Comparison of ENCODE assay signal across 7 cellular contexts in the genomic region with DNA sequence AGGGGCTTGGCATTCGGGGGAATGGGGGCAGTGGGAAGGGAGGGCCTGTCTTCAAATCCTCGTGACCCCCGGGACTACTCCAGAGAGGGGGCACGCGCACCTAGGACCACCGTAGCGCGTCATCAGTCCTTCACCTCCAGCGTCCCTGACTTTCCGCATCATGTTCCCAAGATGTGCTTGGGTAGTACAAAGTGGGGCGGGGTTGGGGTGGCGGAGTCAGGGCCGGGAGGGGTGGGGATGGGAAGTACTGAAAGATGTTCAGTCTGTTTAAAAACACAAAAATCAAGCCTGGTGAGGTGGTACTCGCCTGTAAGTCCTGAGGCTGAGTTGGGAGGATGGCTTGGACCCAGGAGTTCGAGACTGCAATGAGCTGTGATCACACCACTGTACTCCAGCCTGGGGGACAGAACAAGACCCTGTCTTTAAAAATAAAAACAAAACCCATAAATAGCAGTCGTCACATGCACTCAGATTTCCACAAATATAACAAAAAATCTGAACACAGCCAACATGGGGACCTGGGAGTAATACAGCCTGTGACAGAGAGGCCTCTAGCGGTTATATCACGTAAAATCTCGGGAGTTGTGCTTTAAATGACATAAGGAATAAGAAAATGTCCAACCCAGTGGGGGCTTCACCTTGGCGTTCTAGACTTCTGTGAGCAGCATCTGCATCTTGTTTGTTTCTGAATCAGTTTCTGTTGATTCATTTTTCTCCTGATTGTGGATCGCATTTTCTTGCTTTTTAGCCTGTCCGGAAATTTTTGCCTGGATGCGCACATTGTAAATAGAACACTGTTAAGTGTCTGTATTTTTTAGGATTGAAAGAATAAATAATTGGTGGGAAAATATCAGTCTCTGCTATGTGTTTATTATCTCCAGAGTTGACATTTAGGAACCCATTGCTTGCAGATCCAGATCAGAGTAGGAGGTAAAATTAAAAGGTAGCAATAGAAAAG. TPM values are rescaled to one million over a fixed set of nuclear protein-coding genes. Genes with fewer than 3 reads are reported as not detected.
DNase-seq lines count a peak whose midpoint lies in the region; ATAC-seq and TF ChIP-seq lines count a peak whose summit lies in the region.

No MANE protein-coding gene starts in this region.

- TF ChIP-seq POLR2A in body of pancreas (IDR thresholded peaks at IDR 0.05): no peak
- TF ChIP-seq POLR2A in gastrocnemius medialis (IDR thresholded peaks at IDR 0.05): no peak

- WGBS in body of pancreas, 2 donors: 8 to 10% methylated on average over 21 to 23 of the region's 23 CpGs

- intact Hi-C loops in body of pancreas (cut with DNase I) (no loop called here), gastrocnemius medialis (cut with DNase I; ENCODE audit: low total_unique reads) (loop anchor here (1.0 to 10.0 kb wide), 6 partner anchors 24 to 220 kb away; partner anchors contain the start of genes KATNA1 and LATS1)

- H3K36me3 ChIP-seq in body of pancreas (replicated peaks in 1 of 2; ENCODE audit: insufficient read depth in 1 of 2, low read depth in 2 of 2): no peaks in the 10 kb centered on the region
- H3K36me3 ChIP-seq in iPS-15b (ENCODE audit: control insufficient read depth, insufficient read depth, low read length): no peaks in the 10 kb centered on the region
- H3K36me3 ChIP-seq in gastrocnemius medialis: no peaks in the 10 kb centered on the region

- no peaks in the 10 kb centered on the region for H3K27me3 ChIP-seq in body of pancreas
- peaks cover 20% of the 10 kb centered on the region for H3K27me3 ChIP-seq in iPS-15b (ENCODE audit: control insufficient read depth, insufficient read depth, low read length)
- no peaks in the 10 kb centered on the region for H3K27me3 ChIP-seq in gastrocnemius medialis

- DNase-seq in GM03348 (ENCODE audit: low spot score) (peak; percentile 74), Kasumi-1 (lab: John Stamatoyannopoulos, UW) (peak; percentile 87 to 89), RPMI8226 (peak; percentile 61), body of pancreas (peak; percentile 40 to 68 (median 54)), gastrocnemius medialis (no peak)

- ATAC-seq in body of pancreas (peak; percentile 25), gastrocnemius medialis (peak; percentile 40 to 45), GM18520 (IDR thresholded peaks at IDR 0.05; ENCODE audit: unreplicated experiment) (no peak)

- no peaks in the 10 kb centered on the region for H3K9me3 ChIP-seq in body of pancreas
- no peaks in the 10 kb centered on the region for H3K9me3 ChIP-seq in iPS-15b (ENCODE audit: control insufficient read depth, insufficient read depth, low read length)
- H3K9me3 ChIP-seq in gastrocnemius medialis: no peaks in the 10 kb centered on the region

- H3K9ac ChIP-seq in iPS-15b (ENCODE audit: low read depth, low read length): peak overlapping the region; percentile 37

- in situ Hi-C loops in gastrocnemius medialis (cut with MboI; ENCODE audit: low sequenced_read_pairs in 4 of 4): no loop called here

- H3K27ac ChIP-seq in body of pancreas (peak overlapping the region; percentile 97 to 99 (median 98)), gastrocnemius medialis (peak overlapping the region; percentile 87 to 96 (median 94))

- H3K4me1 ChIP-seq in body of pancreas (peaks cover 32% of the 10 kb centered on the region), iPS-15b (ENCODE audit: control insufficient read depth, insufficient read depth, low read length) (peaks cover 15% of the 10 kb centered on the region), gastrocnemius medialis (peaks cover 10 to 21% of the 10 kb centered on the region in 2 donors)

- H3K4me3 ChIP-seq in body of pancreas (peak overlapping the region in 1 of 2 donors; percentile 64), iPS-15b (ENCODE audit: low read depth, low read length) (peak overlapping the region; percentile 72), gastrocnemius medialis (peak overlapping the region; percentile 61 to 89 (median 72))

- TF ChIP-seq CTCF in body of pancreas (IDR thresholded peaks at IDR 0.05) (peak; percentile 48 to 76 (median 65)), gastrocnemius medialis (IDR thresholded peaks at IDR 0.05 in 4 of 5, conservative IDR thresholded peaks at IDR 0.05 in 1 of 5) (peak; percentile 56 to 76 (median 68))

RNA-seq across cellular contexts. Expression of gene LRP11, which starts 0.7 kb away (rescaled TPM):
- 10 to 100 TPM; 21.0 to 28.0 TPM for total RNA-seq in body of pancreas
- total RNA-seq in gastrocnemius medialis: 10 to 100 TPM in 1 of 4 donors, 1 to 10 TPM in 3; 5.5 to 19.8 (median 6.1) TPM

RNA-seq across cellular contexts. Expression of gene RAET1E, which starts 33.1 kb away (rescaled TPM):
- total RNA-seq in body of pancreas (not detected), gastrocnemius medialis (1 to 10 TPM in 1 of 4 donors, not detected in 3; 3.9 TPM)

RNA-seq across cellular contexts. Expression of gene RAET1G, which starts 58.1 kb away (rescaled TPM):
- not detected for total RNA-seq in body of pancreas
- under 1 TPM in 1 of 4 donors, not detected in 3; 0.89 TPM for total RNA-seq in gastrocnemius medialis

Comparison
In these comparisons a context has a peak if more than half of its experiments do, and no peak if none do; other contexts are left out.
1. DNase-seq: peak in GM03348 (single experiment), Kasumi-1 (2 of 2), RPMI8226 (single experiment) and body of pancreas (4 of 4); none in gastrocnemius medialis (0 of 2).